ENCODE assay signal across 23 cellular contexts in the genomic region with DNA sequence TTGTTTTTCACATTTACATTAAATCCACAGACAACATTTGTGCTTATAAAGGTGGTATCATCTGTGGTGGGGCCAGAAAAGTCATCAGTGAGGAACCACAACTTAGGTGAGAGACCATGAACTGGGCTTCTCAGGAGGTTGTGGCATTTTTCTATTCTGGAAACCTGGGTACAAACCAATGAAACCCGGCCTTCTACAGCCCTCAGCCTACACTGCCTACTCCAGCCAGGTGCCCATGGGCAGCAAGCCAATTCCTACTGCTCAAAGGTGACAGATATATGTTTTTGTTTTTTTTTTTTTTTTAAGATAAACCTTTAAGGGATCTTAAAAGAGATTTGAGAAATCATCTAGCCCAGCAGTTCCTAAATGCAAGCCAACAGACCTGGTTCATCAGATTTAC.
"Had no signal": no experiment of that assay in that cellular context is flagged by ENCODE, and none has a peak within 500 bp of the region (broad histone marks: within the 10 kb centered on the region; RNA-seq: fewer than 3 reads in every experiment).

No MANE protein-coding gene starts in this region.

- H3K27ac Mint-ChIP-seq: IgD-negative memory B cell had no signal

- H3K4me3 Mint-ChIP-seq: IgD-negative memory B cell had no signal

- H3K4me1 Mint-ChIP-seq: IgD-negative memory B cell had no signal

- H3K4me3 ChIP-seq: K562, PC-9, Peyer's patch, SJSA1, SK-N-MC had no signal

- H3K27me3 ChIP-seq: Peyer's patch, SJSA1 had no signal

- H3K9me3 ChIP-seq: Peyer's patch, SJSA1 had no signal

- DNase-seq: MV-4-11, NCI-H1048, NCI-H1105, NCI-H1417, NCI-H1436 treated with DMSO at 0.1 percent for 48 hours, NCI-H1694 treated with DMSO at 0.1 percent for 48 hours, NCI-H1930, NCI-H2081, NCI-H2107, NCI-H2227 treated with DMSO at 0.1 percent for 48 hours, NCI-H524, NCI-H526 treated with DMSO at 0.1 percent for 48 hours, NCI-H748 treated with DMSO at 0.1 percent for 48 hours, OCI-M1, PC-9, Peyer's patch, Right ventricle myocardium superior, SIG-M5 had no signal

- H3K27me3 Mint-ChIP-seq: IgD-negative memory B cell had no signal

- H3K9me3 Mint-ChIP-seq: IgD-negative memory B cell had no signal

- H3K4me1 ChIP-seq: Peyer's patch, SJSA1 had no signal

- H3K27ac ChIP-seq: HL-60, PC-9, Peyer's patch, SJSA1, SK-N-MC had no signal
